ENCODE assay signal across 1 cellular context in the genomic region with DNA sequence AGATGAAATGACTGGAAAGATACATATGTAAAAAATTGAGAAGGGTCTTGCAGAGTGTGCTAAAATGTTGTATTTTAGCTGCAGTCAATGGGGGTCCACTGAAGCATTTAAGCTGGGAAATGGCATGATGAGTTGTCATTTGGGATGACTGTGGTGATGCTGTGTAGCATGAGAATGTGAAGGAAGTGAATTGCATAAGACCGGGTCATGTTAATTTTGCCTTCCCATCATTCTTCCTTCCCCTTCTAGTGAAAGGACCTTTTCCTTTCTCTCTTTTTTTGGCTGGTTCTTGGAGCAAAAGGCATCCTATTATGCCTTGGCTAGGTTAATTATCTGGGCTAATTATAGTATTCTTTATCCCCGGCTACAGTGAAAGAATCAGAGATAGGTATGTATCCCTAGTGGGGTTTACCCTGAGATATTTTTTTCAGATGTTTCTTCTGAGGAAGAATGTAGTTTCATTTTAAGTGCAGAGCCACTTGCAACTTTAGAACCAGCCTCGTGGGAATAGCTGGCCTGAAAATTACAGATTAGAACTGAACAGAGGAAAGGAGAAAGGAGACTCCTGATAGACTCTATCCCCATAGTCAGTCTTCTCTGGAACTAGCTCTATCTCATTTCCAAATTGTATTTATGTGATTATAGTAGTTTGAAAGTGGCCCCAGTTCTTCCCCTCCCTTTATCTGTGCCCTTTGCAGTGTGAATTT.
TF ChIP-seq lines count a peak whose summit lies in the region.

No MANE protein-coding gene starts in this region.

TF ChIP-seq in IMR-90, 13 proteins besides CTCF, POLR2A, EP300 and RAD21:
- TF ChIP-seq MXI1 (IDR thresholded peaks at IDR 0.05; ENCODE audit: borderline replicate concordance, low read depth, low read length) (no peak), CEBPB (IDR thresholded peaks at IDR 0.05; ENCODE audit: low read depth, low read length) (peak; percentile 34; the same call in 1 of the 2 replicates)
